ENCODE assay signal across 14 cellular contexts in the genomic region with DNA sequence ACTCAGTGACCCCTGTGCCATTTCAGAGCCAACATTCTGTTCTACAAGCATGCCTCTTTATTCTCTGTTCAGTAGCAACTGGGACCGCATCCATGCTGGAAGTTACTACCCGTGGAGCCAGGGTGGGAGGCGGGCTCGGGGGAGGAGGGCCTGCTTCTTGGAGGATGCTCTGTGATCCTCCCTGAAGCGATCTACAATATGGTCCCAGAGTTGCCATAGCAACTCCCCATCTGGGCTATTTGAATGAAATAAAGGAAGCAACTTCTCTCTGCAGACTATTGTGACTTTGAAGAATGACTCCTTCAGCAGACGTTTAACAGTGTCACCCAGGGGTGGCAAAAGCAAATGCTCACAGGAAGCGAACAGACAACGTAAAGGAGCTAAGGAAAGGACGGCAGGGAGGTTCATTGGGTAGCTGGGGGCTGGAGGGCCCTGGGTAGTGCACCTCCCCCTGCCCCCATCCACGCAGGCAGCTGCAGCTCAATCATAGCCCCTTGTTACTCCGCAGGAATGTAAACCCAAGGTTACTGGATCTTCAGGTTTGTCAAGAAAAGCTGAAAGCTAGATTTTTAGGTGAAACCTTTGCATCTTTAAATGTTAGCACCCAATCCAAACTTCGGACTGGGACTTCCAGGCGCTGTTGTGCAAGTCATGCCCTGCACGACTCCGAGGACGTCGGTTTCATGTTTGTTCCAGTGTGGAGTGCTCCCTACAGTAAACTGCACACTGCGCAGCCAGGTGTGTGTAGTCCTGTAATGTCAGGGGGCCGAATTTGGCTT. TPM values are rescaled to one million over a fixed set of nuclear protein-coding genes. Genes with fewer than 3 reads are reported as not detected.
DNase-seq lines count a peak whose midpoint lies in the region; ATAC-seq and TF ChIP-seq lines count a peak whose summit lies in the region.
"Had no signal": no experiment of that assay in that cellular context is flagged by ENCODE, and none has a peak within 500 bp of the region (broad histone marks: within the 10 kb centered on the region; RNA-seq: fewer than 3 reads in every experiment).

No MANE protein-coding gene starts in this region.

- no peaks in the 10 kb centered on the region for H3K4me1 ChIP-seq in Peyer's patch
- H3K4me1 ChIP-seq: tibial nerve had no signal

- TF ChIP-seq POLR2A in Peyer's patch (IDR thresholded peaks at IDR 0.05) = no peak

- no peak overlapping the region for H3K4me3 Mint-ChIP-seq in activated CD4-positive, alpha-beta T cell treated with anti-CD3 and anti-CD28 coated beads, Interleukin-2, amount 10 ng/mL, durations not matched to agents 7 days and 5 days
- H3K4me3 Mint-ChIP-seq in progenitor cell of endocrine pancreas (ENCODE audit: low read depth) = peak overlapping the region; percentile 25

- CTCF ChIA-PET in activated CD4-positive, alpha-beta T cell treated with anti-CD3 and anti-CD28 coated beads, Interleukin-2, amount 10 ng/mL, durations not matched to agents 7 days and 5 days (lab: Charles Lee) = interaction anchor here (0.5 kb wide), 1 partner anchor 13 kb away, joined by 5 read pairs; no protein-coding TSS in a partner anchor

- no peak for ATAC-seq in HG03139 (IDR thresholded peaks at IDR 0.05; ENCODE audit: unreplicated experiment)

- no peak for TF ChIP-seq CTCF in epithelial cell of esophagus (IDR thresholded peaks at IDR 0.05; ENCODE audit: insufficient read depth, low read depth, low read length, missing control alignments)
- TF ChIP-seq CTCF in progenitor cell of endocrine pancreas (IDR thresholded peaks at IDR 0.05; ENCODE audit: unreplicated experiment) = no peak
- TF ChIP-seq CTCF in Peyer's patch (IDR thresholded peaks at IDR 0.05) = no peak

- H3K4me3 ChIP-seq in epithelial cell of esophagus (ENCODE audit: low read length) = no peak overlapping the region
- no peak overlapping the region for H3K4me3 ChIP-seq in Peyer's patch
- H3K4me3 ChIP-seq: tibial nerve had no signal

- POLR2A ChIA-PET in activated CD4-positive, alpha-beta T cell treated with anti-CD3 and anti-CD28 coated beads, Interleukin-2, amount 10 ng/mL, durations not matched to agents 7 days and 5 days (lab: Charles Lee) = no interaction called here

- H3K4me1 Mint-ChIP-seq in activated CD4-positive, alpha-beta T cell treated with anti-CD3 and anti-CD28 coated beads, Interleukin-2, amount 10 ng/mL, durations not matched to agents 7 days and 5 days = peaks cover 28% of the 10 kb centered on the region
- H3K4me1 Mint-ChIP-seq in progenitor cell of endocrine pancreas (ENCODE audit: low read depth) = peaks cover 26% of the 10 kb centered on the region

- no peaks in the 10 kb centered on the region for H3K36me3 Mint-ChIP-seq in activated CD4-positive, alpha-beta T cell treated with anti-CD3 and anti-CD28 coated beads, Interleukin-2, amount 10 ng/mL, durations not matched to agents 7 days and 5 days (ENCODE audit: low read depth)
- no peaks in the 10 kb centered on the region for H3K36me3 Mint-ChIP-seq in progenitor cell of endocrine pancreas (ENCODE audit: insufficient read depth)

- no peaks in the 10 kb centered on the region for H3K9me3 Mint-ChIP-seq in activated CD4-positive, alpha-beta T cell treated with anti-CD3 and anti-CD28 coated beads, Interleukin-2, amount 10 ng/mL, durations not matched to agents 7 days and 5 days
- no peaks in the 10 kb centered on the region for H3K9me3 Mint-ChIP-seq in progenitor cell of endocrine pancreas (ENCODE audit: low read depth)

- peaks cover 4% of the 10 kb centered on the region for H3K27me3 Mint-ChIP-seq in activated CD4-positive, alpha-beta T cell treated with anti-CD3 and anti-CD28 coated beads, Interleukin-2, amount 10 ng/mL, durations not matched to agents 7 days and 5 days
- peaks cover 3% of the 10 kb centered on the region for H3K27me3 Mint-ChIP-seq in progenitor cell of endocrine pancreas

- no peaks in the 10 kb centered on the region for H3K36me3 ChIP-seq in Peyer's patch
- H3K36me3 ChIP-seq: tibial nerve had no signal

- H3K27me3 ChIP-seq in Peyer's patch = no peaks in the 10 kb centered on the region
- H3K27me3 ChIP-seq: tibial nerve had no signal

- H3K9me3 ChIP-seq in Peyer's patch = no peaks in the 10 kb centered on the region
- H3K9me3 ChIP-seq: SK-N-SH, tibial nerve had no signal

- peak overlapping the region; percentile 6 for H3K27ac Mint-ChIP-seq in activated CD4-positive, alpha-beta T cell treated with anti-CD3 and anti-CD28 coated beads, Interleukin-2, amount 10 ng/mL, durations not matched to agents 7 days and 5 days
- peak overlapping the region; percentile 68 for H3K27ac Mint-ChIP-seq in progenitor cell of endocrine pancreas

- no peak overlapping the region for H3K27ac ChIP-seq in Peyer's patch
- H3K27ac ChIP-seq: tibial nerve had no signal

- peak; percentile 16 for DNase-seq in activated CD4-positive, alpha-beta T cell treated with anti-CD3 and anti-CD28 coated beads, Interleukin-2, amount 10 ng/mL, durations not matched to agents 7 days and 5 days
- DNase-seq in activated CD4-positive, alpha-beta T cell treated with anti-CD3 and anti-CD28 coated beads for 48 hours = no peak
- DNase-seq in NCI-H524 (lab: John Stamatoyannopoulos, UW) (peak; percentile 80 to 91), epithelial cell of esophagus (ENCODE audit: low read depth) (peak; percentile 8), progenitor cell of endocrine pancreas (ENCODE audit: low spot score, unreplicated experiment) (no peak), Peyer's patch (no peak), DMS153 (lab: John Stamatoyannopoulos, UW) (no peak)
- DNase-seq: effector CD8-positive, alpha-beta T cell; KG1; mesendoderm; NCI-H226; SK-N-SH had no signal

RNA-seq across cellular contexts. Expression of gene MEAK7, which starts 51.1 kb away (rescaled TPM):
- total RNA-seq in activated CD4-positive, alpha-beta T cell treated with anti-CD3 and anti-CD28 coated beads, Interleukin-2, amount 10 ng/mL, durations not matched to agents 7 days and 5 days = 1 to 10 TPM; 8.8 to 10.0 TPM
- total RNA-seq in progenitor cell of endocrine pancreas (32.3 and 32.7 TPM in 2 replicates), Peyer's patch (10 to 100 TPM in 3 of 4 donors, 1 to 10 TPM in 1; 7.4 to 54.3 (median 47.0) TPM)

Comparison
In these comparisons a context has a peak if more than half of its experiments do, and no peak if none do; other contexts are left out.
1. DNase-seq: peak in activated CD4-positive, alpha-beta T cell treated with anti-CD3 and anti-CD28 coated beads, Interleukin-2, amount 10 ng/mL, durations not matched to agents 7 days and 5 days (single experiment), NCI-H524 (2 of 2) and epithelial cell of esophagus (single experiment); none in activated CD4-positive, alpha-beta T cell treated with anti-CD3 and anti-CD28 coated beads for 48 hours (single experiment), progenitor cell of endocrine pancreas (single experiment), Peyer's patch (0 of 3) and DMS153 (single experiment).